Comparison of ENCODE assay signal across 17 cellular contexts in the genomic region with DNA sequence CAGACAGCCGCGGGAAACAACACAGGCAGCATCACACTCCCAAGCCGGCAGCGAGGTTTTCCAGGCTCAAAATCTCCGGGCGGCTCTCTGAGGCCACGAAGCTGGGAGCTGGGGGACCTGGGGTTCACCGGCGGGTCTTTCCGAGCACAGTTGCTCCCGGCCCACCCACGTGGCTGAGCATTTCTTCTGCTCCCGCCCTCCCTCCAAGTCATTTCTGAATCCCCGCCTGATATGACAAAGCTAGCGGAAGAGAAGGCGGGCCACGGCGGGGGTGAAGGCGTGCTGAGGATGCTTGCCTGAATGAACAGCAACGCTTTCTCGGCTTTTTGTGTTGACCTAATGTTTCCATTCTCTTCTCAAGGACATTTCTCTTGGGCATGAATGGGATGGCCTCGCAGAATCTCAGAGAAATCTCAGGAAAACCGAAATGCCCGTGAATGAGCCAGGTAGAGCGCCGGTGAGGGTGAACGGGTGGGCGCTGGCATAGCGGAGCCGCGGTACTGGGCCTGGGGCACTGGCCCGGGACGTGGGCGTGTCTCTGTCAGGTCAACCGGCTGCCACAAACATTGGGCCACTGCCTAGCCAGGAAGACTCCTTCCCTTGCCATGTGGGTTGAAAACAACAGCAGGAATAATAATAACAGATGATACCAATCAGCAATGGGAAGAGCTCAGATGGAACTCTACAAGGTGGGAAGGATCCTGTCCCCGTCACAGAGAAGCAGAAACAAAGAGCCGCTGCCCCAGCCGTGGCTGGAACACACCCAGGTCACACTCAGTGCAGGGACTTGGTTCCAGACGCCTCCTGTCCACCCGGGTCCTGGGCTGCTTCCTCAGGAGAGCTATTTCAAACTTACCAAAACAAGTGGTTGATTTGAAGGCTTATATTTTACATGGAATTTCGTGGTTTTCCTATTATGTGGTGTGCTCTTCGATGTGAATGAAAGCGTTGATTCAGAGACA. TPM values are rescaled to one million over a fixed set of nuclear protein-coding genes. Genes with fewer than 3 reads are reported as not detected.
"Had no signal": no experiment of that assay in that cellular context is flagged by ENCODE, and none has a peak within 500 bp of the region (broad histone marks: within the 10 kb centered on the region; RNA-seq: fewer than 3 reads in every experiment).

No MANE protein-coding gene starts in this region.

- DNase-seq: activated CD4-positive, alpha-beta T cell treated with anti-CD3 and anti-CD28 coated beads, Interleukin-2, amount 10 ng/mL, durations not matched to agents 7 days and 5 days; activated CD4-positive, CD25-positive, alpha-beta regulatory T cell treated with anti-CD3 and anti-CD28 coated beads, Interleukin-2, amount 50 U/mL, for 72 hours; activated CD8-positive, alpha-beta T cell treated with anti-CD3 and anti-CD28 coated beads for 36 hours; activated naive CD4-positive, alpha-beta T cell; activated T-cell treated with anti-CD3 and anti-CD28 coated beads, Interleukin-2, amount 50 U/mL, for 4 hours; dorsolateral prefrontal cortex; occipital lobe; stimulated activated CD4-positive, alpha-beta T cell treated with anti-CD3 and anti-CD28 coated beads, Interleukin-12 subunit alpha, Interleukin-12 subunit beta, amount 100 ng/mL, for 4 hours; stimulated activated CD4-positive, alpha-beta T cell treated with anti-CD3 and anti-CD28 coated beads, Interleukin-4, amount 100 ng/mL, for 4 hours; stimulated activated naive CD8-positive, alpha-beta T cell treated with anti-CD3 and anti-CD28 coated beads, Interleukin-15, amount 100 ng/mL, for 72 hours; WERI-Rb-1 had no signal

- H3K27ac ChIP-seq: breast epithelium, dorsolateral prefrontal cortex, gastroesophageal sphincter, tibial nerve, WERI-Rb-1 had no signal

- H3K27me3 ChIP-seq: tibial nerve had no signal

- H3K4me3 ChIP-seq: breast epithelium, dorsolateral prefrontal cortex, gastroesophageal sphincter, tibial nerve had no signal

- ATAC-seq: activated CD8-positive, alpha-beta T cell treated with anti-CD3 and anti-CD28 coated beads for 36 hours; activated T-cell treated with anti-CD3 and anti-CD28 coated beads, Interleukin-2, amount 50 U/mL, for 4 hours; gastroesophageal sphincter; stimulated activated naive CD8-positive, alpha-beta T cell treated with anti-CD3 and anti-CD28 coated beads, Interleukin-15, amount 100 ng/mL, for 72 hours had no signal

- H3K4me1 ChIP-seq: breast epithelium, gastroesophageal sphincter had no signal

- H3K36me3 ChIP-seq: breast epithelium, gastroesophageal sphincter, tibial nerve, WERI-Rb-1 had no signal

- H3K9me3 ChIP-seq: breast epithelium, gastroesophageal sphincter, tibial nerve had no signal

RNA-seq across cellular contexts. Expression of a gene that starts 50.9 kb away (rescaled TPM):
- total RNA-seq: activated CD4-positive, alpha-beta T cell treated with anti-CD3 and anti-CD28 coated beads, Interleukin-2, amount 10 ng/mL, durations not matched to agents 7 days and 5 days; activated CD8-positive, alpha-beta T cell treated with anti-CD3 and anti-CD28 coated beads for 36 hours; activated T-cell treated with anti-CD3 and anti-CD28 coated beads, Interleukin-2, amount 50 U/mL, for 4 hours; activated T-helper 2 cell treated with anti-CD3 and anti-CD28 coated beads, Interferon-gamma antibody, Interleukin-2, Interleukin-4, amounts not matched to agents 10 μg/mL and 5 μg/mL and 100 μg/mL, durations not matched to agents 14 hours and 24 hours and 36 hours; liver; mononuclear cell had no signal
